8 cellular contexts compared by ENCODE assay signal in genomic region chrX:24838624-24839023, GRCh38.
DNase-seq lines count a peak whose midpoint lies in the region; ATAC-seq and TF ChIP-seq lines count a peak whose summit lies in the region.

No MANE protein-coding gene starts in this region.

- no peaks in the 10 kb centered on the region for H3K9me3 Mint-ChIP-seq in nephron

- peak overlapping the region in 2 of 3 experiments; percentile 65 to 94 for H3K27ac Mint-ChIP-seq in nephron

- no peak overlapping the region for H3K4me3 Mint-ChIP-seq in nephron

- DNase-seq in stimulated activated CD4-positive, alpha-beta T cell treated with anti-CD3 and anti-CD28 coated beads, Interleukin-2, amount 100 ng/mL, for 48 hours: peak; percentile 3 to 12
- no peak for DNase-seq in stimulated activated CD4-positive, alpha-beta T cell treated with anti-CD3 and anti-CD28 coated beads, Interleukin-12 subunit alpha, Interleukin-12 subunit beta, amount 100 ng/mL, for 4 hours
- DNase-seq in NCI-H2227 (lab: John Stamatoyannopoulos, UW; ENCODE audit: unreplicated experiment) (peak; percentile 48), cerebellum (ENCODE audit: low spot score) (peak; percentile 6), iPS-NIHi7 (ENCODE audit: extremely low spot score) (no peak)
- no peak for DNase-seq in activated T-cell treated with anti-CD3 and anti-CD28 coated beads, Interleukin-2, amount 50 U/mL, for 1 hour

- H3K36me3 Mint-ChIP-seq in nephron (ENCODE audit: low read depth): peaks cover 21% of the 10 kb centered on the region

- no peaks in the 10 kb centered on the region for H3K27me3 Mint-ChIP-seq in nephron (ENCODE audit: low read depth)

- ATAC-seq in GM21786 (IDR thresholded peaks at IDR 0.05; ENCODE audit: unreplicated experiment): no peak

- peaks cover 43% of the 10 kb centered on the region for H3K4me1 Mint-ChIP-seq in nephron

- TF ChIP-seq CTCF in nephron (IDR thresholded peaks at IDR 0.05; ENCODE audit: unreplicated experiment in 3 of 3): peak; percentile 66 to 74 (median 71)

Comparison
In these comparisons a context has a peak if more than half of its experiments do, and no peak if none do; other contexts are left out.
1. DNase-seq: peak in stimulated activated CD4-positive, alpha-beta T cell treated with anti-CD3 and anti-CD28 coated beads, Interleukin-2, amount 100 ng/mL, for 48 hours (2 of 2), NCI-H2227 (single experiment) and cerebellum (single experiment); none in stimulated activated CD4-positive, alpha-beta T cell treated with anti-CD3 and anti-CD28 coated beads, Interleukin-12 subunit alpha, Interleukin-12 subunit beta, amount 100 ng/mL, for 4 hours (single experiment), iPS-NIHi7 (single experiment) and activated T-cell treated with anti-CD3 and anti-CD28 coated beads, Interleukin-2, amount 50 U/mL, for 1 hour (single experiment).